15 cellular contexts compared by ENCODE assay signal in genomic region chr7:141043621-141044020, GRCh38.
"Had no signal": no experiment of that assay in that cellular context is flagged by ENCODE, and none has a peak within 500 bp of the region (broad histone marks: within the 10 kb centered on the region; RNA-seq: fewer than 3 reads in every experiment).

No MANE protein-coding gene starts in this region.

- H3K27ac ChIP-seq: adrenal gland, psoas muscle, sigmoid colon, thoracic aorta had no signal

- DNase-seq: activated B cell treated with CpG ODN at 0.5 μM for 24 hours; activated CD4-positive, alpha-beta T cell treated with anti-CD3 and anti-CD28 coated beads for 48 hours; activated CD8-positive, alpha-beta T cell treated with anti-CD3 and anti-CD28 coated beads for 36 hours; activated effector memory CD4-positive, alpha-beta T cell treated with Interleukin-2 at 50 U/mL for 16 hours; activated naive CD4-positive, alpha-beta T cell treated with anti-CD3 and anti-CD28 coated beads, Interleukin-2, amount 50 U/mL, for 16 hours; activated T-cell treated with anti-CD3 and anti-CD28 coated beads, Interleukin-2, amount 50 U/mL, for 4 hours; adrenal gland; hippocampal formation; kidney; psoas muscle; sigmoid colon; stimulated activated CD4-positive, alpha-beta T cell treated with anti-CD3 and anti-CD28 coated beads, Interleukin-2, amount 100 ng/mL, for 24 hours had no signal

- H3K4me3 ChIP-seq: adrenal gland, psoas muscle, sigmoid colon, thoracic aorta had no signal

- FAIRE-seq: kidney, urothelium cell line had no signal

- H3K4me1 ChIP-seq: adrenal gland, psoas muscle had no signal

- H3K27me3 ChIP-seq: adrenal gland, sigmoid colon had no signal

- ATAC-seq: activated CD8-positive, alpha-beta T cell treated with anti-CD3 and anti-CD28 coated beads for 36 hours; activated T-cell treated with anti-CD3 and anti-CD28 coated beads, Interleukin-2, amount 50 U/mL, for 4 hours; esophagus mucosa; psoas muscle had no signal

- H3K36me3 ChIP-seq: adrenal gland, sigmoid colon, thoracic aorta had no signal

- H3K9me3 ChIP-seq: adrenal gland, psoas muscle, sigmoid colon, thoracic aorta had no signal
